In genomic region chr2:190267302-190267701, GRCh38 we compare ENCODE assay signal across 17 cellular contexts. TPM values are rescaled to one million over a fixed set of nuclear protein-coding genes. Genes with fewer than 3 reads are reported as not detected.
A peak's percentile ranks its signal among the peaks of the same experiment; 100 is the strongest.
DNase-seq lines count a peak whose midpoint lies in the region; ATAC-seq, FAIRE-seq and TF ChIP-seq lines count a peak whose summit lies in the region.
"Had no signal": no experiment of that assay in that cellular context is flagged by ENCODE, and none has a peak within 500 bp of the region (broad histone marks: within the 10 kb centered on the region; RNA-seq: fewer than 3 reads in every experiment).

No MANE protein-coding gene starts in this region.

- peak overlapping the region; percentile 21 for H3K27ac ChIP-seq in brain microvascular endothelial cell
- no peak overlapping the region for H3K27ac ChIP-seq in HepG2 (ENCODE audit: extremely low read length, insufficient read depth, low read length)
- H3K27ac ChIP-seq: lower lobe of right lung, neutrophil had no signal

- H3K27me3 ChIP-seq in brain microvascular endothelial cell (replicated peaks), result no peaks in the 10 kb centered on the region
- no peaks in the 10 kb centered on the region for H3K27me3 ChIP-seq in HepG2 (ENCODE audit: control insufficient read depth in 1 of 2, insufficient read depth in 2 of 2, low read length in 2 of 2)
- H3K27me3 ChIP-seq: neutrophil had no signal

- POLR2A ChIA-PET in HepG2 (lab: Yijun Ruan, JAX), result interaction anchor here (1.5 kb wide), 1 partner anchor 87 kb away, joined by 3 read pairs; a partner anchor contains a TSS

- intact Hi-C loops in HepG2 (cut with micrococcal nuclease; ENCODE audit: unreplicated experiment), result no loop called here

- no TSS peak for BruUV-seq in HepG2 (replicated peaks; lab: Mats Ljungman, UMichigan)

- TF ChIP-seq RAD21 in HepG2 (CRISPR knock-in tag; IDR thresholded peaks at IDR 0.05), result no peak

- no peak for FAIRE-seq in HepG2 (lab: Jason Lieb, UNC)

- CTCF ChIA-PET in HepG2 (lab: Yijun Ruan, JAX; ENCODE audit: low intra/inter-chr PET ratio, low total read pairs), result no interaction called here

- TF ChIP-seq POLR2A in HepG2 (IDR thresholded peaks at IDR 0.05; ENCODE audit: insufficient read depth in 1 of 2, low read depth in 2 of 2, low read length in 2 of 2), result no peak

- 0 out of 2 replicates have a peak, but pooled peaks cover 4% of the 10 kb centered on the region for H4K20me1 ChIP-seq in HepG2 (ENCODE audit: insufficient read depth, low read length)

- no peak for TF ChIP-seq CTCF in brain microvascular endothelial cell (IDR thresholded peaks at IDR 0.05; ENCODE audit: low read depth, low read length, missing control alignments)
- no peak for TF ChIP-seq CTCF in HepG2 (CRISPR knock-in tag; IDR thresholded peaks at IDR 0.05)

- no peak for TF ChIP-seq EP300 in HepG2 (IDR thresholded peaks at IDR 0.05; ENCODE audit: low read depth in 2 of 2, low read length in 2 of 2)
- no peak for TF ChIP-seq EP300 in HepG2 (CRISPR knock-in tag; IDR thresholded peaks at IDR 0.05; ENCODE audit: borderline replicate concordance)

- no peak overlapping the region for H3K9ac ChIP-seq in HepG2 (ENCODE audit: insufficient read depth, low read depth, low read length)

- WGBS in HepG2 (ENCODE audit: low lambda C conversion rate), result 88% methylated on average over 4 of the region's 4 CpGs

- in situ Hi-C loops in brain microvascular endothelial cell (cut with HindIII; ENCODE audit: low pct_ligation_motif_present, low sequenced_read_pairs), result no loop called here
- in situ Hi-C loops in HepG2 (cut with HindIII; ENCODE audit: extremely low pct_ligation_motif_present, low pct_unique_long_range_greater_than_20kb), result no loop called here

- ATAC-seq in HepG2, result no peak
- ATAC-seq in stimulated activated naive CD8-positive, alpha-beta T cell treated with anti-CD3 and anti-CD28 coated beads, Interleukin-15, Interleukin-2, amounts not matched to agents 100 U/mL and 50 U/mL, for 24 hours, result no peak
- ATAC-seq: lower lobe of right lung, T-cell had no signal

- H3K36me3 ChIP-seq in brain microvascular endothelial cell (replicated peaks), result no peaks in the 10 kb centered on the region
- no peaks in the 10 kb centered on the region for H3K36me3 ChIP-seq in HepG2 (replicated peaks in 1 of 2; ENCODE audit: control insufficient read depth in 1 of 2, insufficient read depth in 2 of 2, low read length in 2 of 2)
- H3K36me3 ChIP-seq: lower lobe of right lung, neutrophil had no signal

- peaks cover 10% of the 10 kb centered on the region; the same call in 1 of the 2 replicates for H3K4me1 ChIP-seq in HepG2 (ENCODE audit: insufficient read depth, low read length)
- H3K4me1 ChIP-seq: lower lobe of right lung had no signal

- H2AFZ ChIP-seq in HepG2 (ENCODE audit: low read length), result no peak overlapping the region

- DNase-seq in COLO829 (ENCODE audit: low spot score) (peak; percentile 23), M059J (ENCODE audit: low read depth) (peak; percentile 88), brain microvascular endothelial cell (peak; percentile 94), HepG2 (ENCODE audit: low spot score) (peak; percentile 7), SK-N-DZ (ENCODE audit: low spot score) (no peak), inferior parietal cortex (ENCODE audit: extremely low spot score) (no peak), mucosa of gallbladder (ENCODE audit: low spot score) (no peak)
- no peak for DNase-seq in stimulated activated naive CD8-positive, alpha-beta T cell treated with anti-CD3 and anti-CD28 coated beads, Interleukin-15, Interleukin-2, amounts not matched to agents 100 U/mL and 50 U/mL, for 24 hours
- DNase-seq: activated CD4-positive, alpha-beta T cell treated with anti-CD3 and anti-CD28 coated beads, Interleukin-2, amount 50 U/mL, for 4 hours; activated naive CD4-positive, alpha-beta T cell treated with anti-CD3 and anti-CD28 coated beads for 36 hours; cortex of kidney; GDM1; glutamatergic neuron; lower lobe of right lung; NCI-H187; T-cell had no signal

- H3K4me3 ChIP-seq in brain microvascular endothelial cell (ENCODE audit: low read depth, low read length), result no peak overlapping the region
- no peak overlapping the region for H3K4me3 ChIP-seq in HepG2 (replicated peaks in 1 of 3; ENCODE audit: insufficient read depth in 1 of 3, low read depth in 2 of 3, low read length in 3 of 3)
- H3K4me3 ChIP-seq: lower lobe of right lung had no signal

- no peaks in the 10 kb centered on the region for H3K79me2 ChIP-seq in HepG2 (ENCODE audit: insufficient read depth, low read length)

- no peak overlapping the region for H3K4me2 ChIP-seq in HepG2 (ENCODE audit: low read depth, low read length)

- H3K9me3 ChIP-seq in HepG2 (ENCODE audit: low read length), result no peaks in the 10 kb centered on the region
- H3K9me3 ChIP-seq: neutrophil had no signal

TF ChIP-seq in HepG2, 621 proteins besides CTCF, POLR2A, EP300 and RAD21:
- TF ChIP-seq SAFB2 (CRISPR knock-in tag; IDR thresholded peaks at IDR 0.05; ENCODE audit: borderline replicate concordance, low read depth) (no peak), CREM (IDR thresholded peaks at IDR 0.05) (no peak), CREM (CRISPR knock-in tag; IDR thresholded peaks at IDR 0.05) (no peak), DNMT3B (CRISPR knock-in tag; conservative IDR thresholded peaks at IDR 0.05) (no peak), FOSL2 (CRISPR knock-in tag; IDR thresholded peaks at IDR 0.05) (peak; percentile 76), ZNF142 (CRISPR knock-in tag; IDR thresholded peaks at IDR 0.05) (no peak), DR1 (CRISPR knock-in tag; IDR thresholded peaks at IDR 0.05) (no peak), ISX (CRISPR knock-in tag; conservative IDR thresholded peaks at IDR 0.05) (no peak)

RNA-seq across cellular contexts. Expression of gene HIBCH, which starts 52.3 kb away (rescaled TPM):
- 9.6 and 17.2 TPM in 2 replicates for total RNA-seq in M059J (2014; rRNA removed; shearing (Covaris generic))
- total RNA-seq in HepG2 (2016; rRNA removed; fragmentation: Illumina TruSeq; extraction: Trizol), result 49.5 and 67.0 TPM in 2 replicates
- total RNA-seq in HepG2 (2016; cell fraction: cytosol; rRNA removed; fragmentation: Illumina TruSeq; extraction: Trizol; ENCODE audit: low read depth), result 9.9 and 10.7 TPM in 2 replicates
- total RNA-seq in HepG2 (2016; cell fraction: insoluble cytoplasmic fraction; rRNA removed; fragmentation: Illumina TruSeq; extraction: Trizol), result 46.9 and 68.2 TPM in 2 replicates
- 11.0 and 12.8 TPM in 2 replicates for total RNA-seq in HepG2 (2016; cell fraction: membrane; rRNA removed; fragmentation: Illumina TruSeq; extraction: Trizol)
- 64.0 and 64.7 TPM in 2 replicates for total RNA-seq in HepG2 (2016; cell fraction: nucleus; rRNA removed; fragmentation: Illumina TruSeq; extraction: Trizol)
- 17.8 and 18.8 TPM in 2 replicates for polyA plus RNA-seq in HepG2 (2011; rRNA removed)
- polyA plus RNA-seq in HepG2 (2011; cell fraction: cytosol; rRNA removed), result 6.4 and 8.3 TPM in 2 replicates
- polyA plus RNA-seq in HepG2 (2011; cell fraction: nucleus; rRNA removed), result 14.6 and 25.8 TPM in 2 replicates
- 27.5 and 40.7 TPM in 2 replicates for polyA plus RNA-seq in HepG2 (2012)
- polyA plus RNA-seq in HepG2 (2016; cell fraction: cytosol; fragmentation: Illumina TruSeq; extraction: Trizol; ENCODE audit: low read depth), result 6.9 and 7.7 TPM in 2 replicates
- polyA plus RNA-seq in HepG2 (2016; cell fraction: insoluble cytoplasmic fraction; fragmentation: Illumina TruSeq; extraction: Trizol; ENCODE audit: low read depth), result 63.7 and 68.2 TPM in 2 replicates
- polyA plus RNA-seq in HepG2 (2016; cell fraction: membrane; fragmentation: Illumina TruSeq; extraction: Trizol; ENCODE audit: low read depth), result 9.3 and 9.4 TPM in 2 replicates
- polyA plus RNA-seq in HepG2 (2016; cell fraction: nucleus; fragmentation: Illumina TruSeq; extraction: Trizol; ENCODE audit: insufficient read depth, low read depth), result 45.2 and 47.6 TPM in 2 replicates
- polyA minus RNA-seq in HepG2 (2011; rRNA and poly(A)+ RNA removed; ENCODE audit: low replicate concordance), result 6.3 and 18.5 TPM in 2 replicates
- polyA minus RNA-seq in HepG2 (2011; cell fraction: cytosol; rRNA and poly(A)+ RNA removed), result 8.9 and 9.9 TPM in 2 replicates
- polyA minus RNA-seq in HepG2 (2011; cell fraction: nucleus; rRNA and poly(A)+ RNA removed), result 88.3 and 98.2 TPM in 2 replicates
- polyA plus RNA-seq in SK-N-DZ (2014; cell fraction: cytosol; rRNA removed), result 24.1 and 24.9 TPM in 2 replicates
- polyA plus RNA-seq in SK-N-DZ (2014; cell fraction: nucleus; rRNA removed), result 20.5 and 21.3 TPM in 2 replicates
- total RNA-seq in mucosa of gallbladder, result 49.8 TPM

Comparison
In these comparisons a context has a peak if more than half of its experiments do, and no peak if none do; other contexts are left out.
1. DNase-seq: peak in COLO829 (single experiment), M059J (single experiment), brain microvascular endothelial cell (single experiment) and HepG2 (single experiment); none in SK-N-DZ (single experiment), inferior parietal cortex (single experiment), mucosa of gallbladder (single experiment) and stimulated activated naive CD8-positive, alpha-beta T cell treated with anti-CD3 and anti-CD28 coated beads, Interleukin-15, Interleukin-2, amounts not matched to agents 100 U/mL and 50 U/mL, for 24 hours (single experiment).